1 cellular context compared by ENCODE assay signal in genomic region chr11:75279273-75279672, GRCh38.
TF ChIP-seq lines count a peak whose summit lies in the region.

No MANE protein-coding gene starts in this region.

TF ChIP-seq in GM23338, 12 proteins besides CTCF, POLR2A, EP300 and RAD21 (continued from another document):
- no peak for TF ChIP-seq ZNF462 (CRISPR knock-in tag; IDR thresholded peaks at IDR 0.05)
- TF ChIP-seq STAT1 (IDR thresholded peaks at IDR 0.05; ENCODE audit: unreplicated experiment): no peak
- TF ChIP-seq NANOG (IDR thresholded peaks at IDR 0.05; ENCODE audit: borderline replicate concordance): no peak
- no peak for TF ChIP-seq POLR2AphosphoS5 (IDR thresholded peaks at IDR 0.05; ENCODE audit: low read depth)
- no peak for TF ChIP-seq REST (IDR thresholded peaks at IDR 0.05; ENCODE audit: unreplicated experiment)
